ENCODE assay signal across 7 cellular contexts in genomic region chr2:241878007-241878970, GRCh38. TPM values are rescaled to one million over a fixed set of nuclear protein-coding genes. Genes with fewer than 3 reads are reported as not detected.
DNase-seq lines count a peak whose midpoint lies in the region; ATAC-seq and TF ChIP-seq lines count a peak whose summit lies in the region.

No MANE protein-coding gene starts in this region.

- H3K27me3 Mint-ChIP-seq in immature natural killer cell (ENCODE audit: low read depth in 3 of 3) = peaks cover 8 to 19% (median 11%) of the 10 kb centered on the region in 3 donors

- peaks cover 32 to 35% of the 10 kb centered on the region in 2 donors for H3K4me1 Mint-ChIP-seq in immature natural killer cell

- in situ Hi-C loops in astrocyte of the spinal cord (cut with HindIII; ENCODE audit: low sequenced_read_pairs) = no loop called here

- DNase-seq in NCI-H1417 treated with DMSO at 0.1 percent for 48 hours (lab: John Stamatoyannopoulos, UW) = peak; percentile 7
- peak; percentile 82 for DNase-seq in UCSD-AML1 (lab: John Stamatoyannopoulos, UW; ENCODE audit: unreplicated experiment)
- peak; percentile 52 for DNase-seq in astrocyte of the spinal cord (ENCODE audit: low read depth, low spot score)
- peak; percentile 75 to 79 (median 76) for DNase-seq in immature natural killer cell
- peak; percentile 43 to 64 for DNase-seq in stimulated activated CD4-positive, alpha-beta T cell treated with anti-CD3 and anti-CD28 coated beads, Interleukin-1b, Interleukin-23, amount 100 ng/mL, for 1 hour (ENCODE audit: low read depth in 2 of 2)

- ATAC-seq in HG03280 (IDR thresholded peaks at IDR 0.05; ENCODE audit: unreplicated experiment) = no peak

- TF ChIP-seq CTCF in GM12872 (IDR thresholded peaks at IDR 0.05; ENCODE audit: insufficient read depth, low read depth, low read length) (peak; percentile 71), astrocyte of the spinal cord (IDR thresholded peaks at IDR 0.05; ENCODE audit: low read depth, low read length) (peak; percentile 77)

- H3K4me3 Mint-ChIP-seq in immature natural killer cell = no peak overlapping the region

- no peaks in the 10 kb centered on the region for H3K9me3 Mint-ChIP-seq in immature natural killer cell

- no peak overlapping the region for H3K4me3 ChIP-seq in astrocyte of the spinal cord (ENCODE audit: low read depth, low read length)

- no peak overlapping the region for H3K27ac Mint-ChIP-seq in immature natural killer cell

- no peaks in the 10 kb centered on the region for H3K36me3 Mint-ChIP-seq in immature natural killer cell

RNA-seq across cellular contexts. Expression of gene RTP5, which starts 8.8 kb away (rescaled TPM):
- not detected for polyA plus RNA-seq in immature natural killer cell

RNA-seq across cellular contexts. Expression of gene PDCD1, which starts 19.6 kb away (rescaled TPM):
- polyA plus RNA-seq in immature natural killer cell = 1 to 10 TPM in 1 of 3 donors, not detected in 2; 3.3 TPM

Comparison
In these comparisons a context has a peak if more than half of its experiments do, and no peak if none do; other contexts are left out.
1. DNase-seq: peak in every context shown above with its lines; median percentile 82 in UCSD-AML1; 76 in immature natural killer cell; 54 in stimulated activated CD4-positive, alpha-beta T cell treated with anti-CD3 and anti-CD28 coated beads, Interleukin-1b, Interleukin-23, amount 100 ng/mL, for 1 hour; 52 in astrocyte of the spinal cord; 7 in NCI-H1417 treated with DMSO at 0.1 percent for 48 hours.